In the genomic region with DNA sequence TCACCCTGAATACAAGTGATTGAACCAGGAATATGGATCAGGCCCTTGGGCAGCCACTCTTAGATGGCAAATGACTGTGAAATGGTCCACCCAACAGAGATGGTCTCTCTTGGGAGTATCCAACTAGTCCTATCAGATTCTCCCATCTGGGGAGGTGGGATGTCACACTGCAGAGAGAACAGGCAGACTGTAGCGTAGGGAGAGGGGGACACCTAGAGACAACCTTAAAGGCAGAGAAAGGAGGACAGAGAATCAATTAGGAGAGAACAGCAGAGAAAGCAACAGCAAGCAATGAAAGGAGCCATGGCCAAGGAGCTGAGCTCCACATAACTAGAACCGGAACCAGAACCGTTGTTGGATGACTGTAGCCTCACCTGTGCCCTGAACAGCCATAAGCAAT, we compare ENCODE assay signal across 23 cellular contexts. TPM values are rescaled to one million over a fixed set of nuclear protein-coding genes. Genes with fewer than 3 reads are reported as not detected.
A peak's percentile ranks its signal among the peaks of the same experiment; 100 is the strongest.
DNase-seq lines count a peak whose midpoint lies in the region; ATAC-seq, FAIRE-seq and TF ChIP-seq lines count a peak whose summit lies in the region.
"Had no signal": no experiment of that assay in that cellular context is flagged by ENCODE, and none has a peak within 500 bp of the region (broad histone marks: within the 10 kb centered on the region; RNA-seq: fewer than 3 reads in every experiment).

No MANE protein-coding gene starts in this region.

- H3K79me2 ChIP-seq in endothelial cell of umbilical vein (ENCODE audit: control insufficient read depth, insufficient read depth, low read length), result no peaks in the 10 kb centered on the region

- no peak overlapping the region for H3K4me3 Mint-ChIP-seq in Caco-2 (ENCODE audit: unreplicated experiment)
- no peak overlapping the region for H3K4me3 Mint-ChIP-seq in effector memory CD8-positive, alpha-beta T cell
- H3K4me3 Mint-ChIP-seq: activated CD4-positive, alpha-beta memory T cell treated with anti-CD3 and anti-CD28 coated beads, Interleukin-2, amount 10 ng/mL, durations not matched to agents 7 days and 5 days; natural killer cell had no signal

- FAIRE-seq in endothelial cell of umbilical vein (lab: Jason Lieb, UNC), result no peak
- FAIRE-seq: GM18507, pancreas had no signal

- H3K27ac ChIP-seq in SJSA1 (peak overlapping the region; percentile 83), endothelial cell of umbilical vein (ENCODE audit: insufficient read depth, low read depth, low read length) (peak overlapping the region; percentile 78), psoas muscle (peak overlapping the region; percentile 53)
- H3K27ac ChIP-seq: cardiac muscle cell, KMS-11, vagina had no signal

- peak overlapping the region; percentile 79 for H3K9ac ChIP-seq in endothelial cell of umbilical vein (replicated peaks; ENCODE audit: extremely low read depth, insufficient read depth, low read length)
- H3K9ac ChIP-seq: KMS-11 had no signal

- POLR2A ChIA-PET in Caco-2 (lab: Charles Lee), result no interaction called here
- POLR2A ChIA-PET in endothelial cell of umbilical vein (lab: Charles Lee), result no interaction called here

- H3K36me3 ChIP-seq in Caco-2 (ENCODE audit: control insufficient read depth, insufficient read depth, low read length) (no peaks in the 10 kb centered on the region), SJSA1 (no peaks in the 10 kb centered on the region), endothelial cell of umbilical vein (ENCODE audit: control insufficient read depth in 2 of 2, extremely low read depth in 1 of 2, insufficient read depth in 2 of 2, low read length in 2 of 2) (no peaks in the 10 kb centered on the region), psoas muscle (ENCODE audit: insufficient read depth in 1 of 2, low read depth in 1 of 2) (no peaks in the 10 kb centered on the region)
- H3K36me3 ChIP-seq: cardiac muscle cell, HAP-1, pancreas, vagina had no signal

- no peak for TF ChIP-seq POLR2A in endothelial cell of umbilical vein (IDR thresholded peaks at IDR 0.05; ENCODE audit: low read depth, low read length)

- H3K27me3 Mint-ChIP-seq in Caco-2 (ENCODE audit: insufficient read depth, unreplicated experiment), result no peaks in the 10 kb centered on the region
- no peaks in the 10 kb centered on the region for H3K27me3 Mint-ChIP-seq in effector memory CD8-positive, alpha-beta T cell

- peak overlapping the region; percentile 73 for H3K4me2 ChIP-seq in endothelial cell of umbilical vein (ENCODE audit: insufficient read depth, low read length)
- H3K4me2 ChIP-seq: KMS-11 had no signal

- intact Hi-C loops in Caco-2 (cut with micrococcal nuclease; ENCODE audit: unreplicated experiment) (loop anchor here (1.0 to 10.0 kb wide), 2 partner anchors 130 to 154 kb away; partner anchors contain the start of gene GPRC5B), endothelial cell of umbilical vein (cut with micrococcal nuclease) (no loop called here), psoas muscle (cut with DNase I) (loop anchor here in 1 of 2 donors (10.0 kb wide), 1 partner anchor 50 kb away; no protein-coding TSS in a partner anchor)

- ATAC-seq in psoas muscle, result no peak
- no peak for ATAC-seq in effector memory CD8-positive, alpha-beta T cell (replicated peaks)
- ATAC-seq in GM18511 (IDR thresholded peaks at IDR 0.05; ENCODE audit: unreplicated experiment), result no peak
- ATAC-seq: natural killer cell had no signal

- H3K4me1 ChIP-seq in Caco-2 (peaks cover 37% of the 10 kb centered on the region), SJSA1 (replicated peaks) (peaks cover 52% of the 10 kb centered on the region), endothelial cell of umbilical vein (ENCODE audit: control insufficient read depth, extremely low read depth, insufficient read depth, low read length) (peaks cover 29% of the 10 kb centered on the region), psoas muscle (peaks cover 13% of the 10 kb centered on the region)

- no peak overlapping the region for H3K4me3 ChIP-seq in Caco-2 (ENCODE audit: low read depth, low read length)
- no peak overlapping the region for H3K4me3 ChIP-seq in SJSA1
- no peak overlapping the region for H3K4me3 ChIP-seq in endothelial cell of umbilical vein (replicated peaks in 1 of 3; ENCODE audit: insufficient read depth in 1 of 3, low read depth in 1 of 3, low read length in 3 of 3)
- no peak overlapping the region for H3K4me3 ChIP-seq in psoas muscle
- H3K4me3 ChIP-seq: cardiac muscle cell, HAP-1, pancreas, vagina had no signal

- peak in 1 of 2 experiments; percentile 1 for TF ChIP-seq CTCF in Caco-2 (IDR thresholded peaks at IDR 0.05; ENCODE audit: insufficient read depth in 1 of 2, low read depth in 1 of 2, low read length in 1 of 2, severe bottlenecking in 1 of 2, unreplicated experiment in 1 of 2)
- TF ChIP-seq CTCF in endothelial cell of umbilical vein (IDR thresholded peaks at IDR 0.05; ENCODE audit: extremely low read depth in 1 of 2, insufficient read depth in 1 of 2, low read depth in 1 of 2, low read length in 2 of 2), result no peak
- TF ChIP-seq CTCF in psoas muscle (IDR thresholded peaks at IDR 0.05), result no peak

- no peaks in the 10 kb centered on the region for H4K20me1 ChIP-seq in endothelial cell of umbilical vein (replicated peaks; ENCODE audit: control insufficient read depth, extremely low read depth, insufficient read depth, low read length)

- peaks cover 7% of the 10 kb centered on the region for H3K4me1 Mint-ChIP-seq in Caco-2 (ENCODE audit: low read depth, unreplicated experiment)
- H3K4me1 Mint-ChIP-seq in effector memory CD8-positive, alpha-beta T cell (ENCODE audit: low read depth in 2 of 2), result no peaks in the 10 kb centered on the region
- H3K4me1 Mint-ChIP-seq: activated CD4-positive, alpha-beta memory T cell treated with anti-CD3 and anti-CD28 coated beads, Interleukin-2, amount 10 ng/mL, durations not matched to agents 7 days and 5 days; natural killer cell had no signal

- H3K27me3 ChIP-seq in Caco-2 (replicated peaks; ENCODE audit: control insufficient read depth, insufficient read depth, low read length) (no peaks in the 10 kb centered on the region), SJSA1 (replicated peaks) (no peaks in the 10 kb centered on the region), endothelial cell of umbilical vein (ENCODE audit: control insufficient read depth in 2 of 2, insufficient read depth in 2 of 2, low read length in 2 of 2) (no peaks in the 10 kb centered on the region), psoas muscle (ENCODE audit: insufficient read depth in 3 of 3, low read length in 2 of 3) (no peaks in the 10 kb centered on the region)
- H3K27me3 ChIP-seq: cardiac muscle cell, pancreas, vagina had no signal

- BruUV-seq in Caco-2 (replicated peaks; lab: Mats Ljungman, UMichigan), result no TSS peak
- BruUV-seq in endothelial cell of umbilical vein (replicated peaks; lab: Mats Ljungman, UMichigan), result no TSS peak

- peak overlapping the region; percentile 70 for H2AFZ ChIP-seq in endothelial cell of umbilical vein (ENCODE audit: low read depth, low read length)

- no peak for DNase-seq in Caco-2
- DNase-seq in SJSA1 (ENCODE audit: low read depth in 1 of 2, low spot score in 2 of 2), result no peak
- no peak for DNase-seq in endothelial cell of umbilical vein (ENCODE audit: low read depth, low spot score)
- DNase-seq in psoas muscle, result no peak
- no peak for DNase-seq in NCI-H128 (lab: John Stamatoyannopoulos, UW; ENCODE audit: unreplicated experiment)
- no peak for DNase-seq in effector memory CD8-positive, alpha-beta T cell
- no peak for DNase-seq in NCI-H510A (lab: John Stamatoyannopoulos, UW)
- DNase-seq: activated CD4-positive, alpha-beta memory T cell treated with anti-CD3 and anti-CD28 coated beads, Interleukin-2, amount 10 ng/mL, durations not matched to agents 7 days and 5 days; activated CD4-positive, CD25-positive, alpha-beta regulatory T cell; DMS 273 treated with DMSO at 0.1 percent for 48 hours; erythroblast; foreskin melanocyte; kidney glomerular epithelial cell; natural killer cell; NCI-H526; pancreas; T-helper 9 cell had no signal

- no peaks in the 10 kb centered on the region for H3K9me3 Mint-ChIP-seq in Caco-2 (ENCODE audit: unreplicated experiment)
- H3K9me3 Mint-ChIP-seq in effector memory CD8-positive, alpha-beta T cell, result no peaks in the 10 kb centered on the region
- H3K9me3 Mint-ChIP-seq: activated CD4-positive, alpha-beta memory T cell treated with anti-CD3 and anti-CD28 coated beads, Interleukin-2, amount 10 ng/mL, durations not matched to agents 7 days and 5 days; natural killer cell had no signal

- dilution Hi-C loops in endothelial cell of umbilical vein (cut with MboI; ENCODE audit: extremely low pct_ligation_motif_present, low sequenced_read_pairs), result no loop called here

- CTCF ChIA-PET in Caco-2 (lab: Charles Lee), result no interaction called here
- CTCF ChIA-PET in endothelial cell of umbilical vein (lab: Charles Lee), result interaction anchor here (1.9 to 2.2 kb wide), 2 partner anchors 11 to 17 kb away, joined by 4 to 9 read pairs; no protein-coding TSS in a partner anchor

- H3K27ac Mint-ChIP-seq in Caco-2 (ENCODE audit: unreplicated experiment), result peak overlapping the region; percentile 68
- H3K27ac Mint-ChIP-seq in effector memory CD8-positive, alpha-beta T cell, result peak overlapping the region in 1 of 2 donors; percentile 44
- H3K27ac Mint-ChIP-seq: activated CD4-positive, alpha-beta memory T cell treated with anti-CD3 and anti-CD28 coated beads, Interleukin-2, amount 10 ng/mL, durations not matched to agents 7 days and 5 days; natural killer cell had no signal

- no peaks in the 10 kb centered on the region for H3K9me1 ChIP-seq in endothelial cell of umbilical vein (replicated peaks; ENCODE audit: control insufficient read depth, extremely low read depth, insufficient read depth, low read length)

- no peaks in the 10 kb centered on the region for H3K9me3 ChIP-seq in Caco-2
- no peaks in the 10 kb centered on the region for H3K9me3 ChIP-seq in SJSA1 (replicated peaks)
- H3K9me3 ChIP-seq in endothelial cell of umbilical vein (replicated peaks; ENCODE audit: control insufficient read depth, insufficient read depth, low read length), result no peaks in the 10 kb centered on the region
- H3K9me3 ChIP-seq in psoas muscle, result no peaks in the 10 kb centered on the region
- H3K9me3 ChIP-seq: HAP-1, pancreas, vagina had no signal

- no peaks in the 10 kb centered on the region for H3K36me3 Mint-ChIP-seq in Caco-2 (ENCODE audit: insufficient read depth, unreplicated experiment)
- peaks cover 3% of the 10 kb centered on the region for H3K36me3 Mint-ChIP-seq in effector memory CD8-positive, alpha-beta T cell (ENCODE audit: insufficient read depth)
- H3K36me3 Mint-ChIP-seq: natural killer cell had no signal

- 94 to 97% (median 94%) methylated on average over 3 of the region's 3 CpGs for WGBS in psoas muscle, 3 donors

RNA-seq across cellular contexts. Expression of gene IQCK, which starts 37.2 kb away (rescaled TPM):
- total RNA-seq in Caco-2 (2022) (1.7 and 2.0 TPM in 2 replicates), endothelial cell of umbilical vein (13.2 and 17.2 TPM in 2 replicates), psoas muscle (1 to 10 TPM; 4.3 to 9.9 (median 7.3) TPM)
- 1.8 and 10.5 TPM in 2 replicates for total RNA-seq in SJSA1 (2014; rRNA removed; shearing (Covaris generic))
- polyA plus RNA-seq in endothelial cell of umbilical vein (13.9 and 18.1 TPM in 2 replicates), psoas muscle (1 to 10 TPM; 4.9 to 8.8 (median 6.3) TPM)
- polyA plus RNA-seq in endothelial cell of umbilical vein (2011; cell fraction: cytosol; rRNA removed), result 11.7 and 12.2 TPM in 2 replicates
- 18.9 and 25.5 TPM in 2 replicates for polyA plus RNA-seq in endothelial cell of umbilical vein (2011; cell fraction: nucleus; rRNA removed)
- 6.4 and 8.9 TPM in 2 replicates for polyA plus RNA-seq in endothelial cell of umbilical vein (2012)
- polyA minus RNA-seq in endothelial cell of umbilical vein, result 14.0 and 20.9 TPM in 2 replicates
- 3.5 TPM for polyA minus RNA-seq in endothelial cell of umbilical vein (2011; cell fraction: cytosol; rRNA and poly(A)+ RNA removed)
- polyA minus RNA-seq in endothelial cell of umbilical vein (2011; cell fraction: nucleus; rRNA and poly(A)+ RNA removed), result 23.5 and 24.4 TPM in 2 replicates

RNA-seq across cellular contexts. Expression of gene KNOP1, which starts 37.2 kb away (rescaled TPM):
- total RNA-seq in Caco-2 (2022) (29.3 and 31.4 TPM in 2 replicates), endothelial cell of umbilical vein (33.5 and 43.2 TPM in 2 replicates), psoas muscle (1 to 10 TPM; 5.9 to 9.7 (median 8.4) TPM)
- 23.1 and 46.2 TPM in 2 replicates for total RNA-seq in SJSA1 (2014; rRNA removed; shearing (Covaris generic))
- polyA plus RNA-seq in endothelial cell of umbilical vein (5.1 and 6.7 TPM in 2 replicates), psoas muscle (10 to 100 TPM in 2 of 3 donors, 1 to 10 TPM in 1; 9.5 to 14.7 (median 11.6) TPM)
- 9.6 and 10.1 TPM in 2 replicates for polyA plus RNA-seq in endothelial cell of umbilical vein (2011; cell fraction: cytosol; rRNA removed)
- 8.4 and 11.4 TPM in 2 replicates for polyA plus RNA-seq in endothelial cell of umbilical vein (2011; cell fraction: nucleus; rRNA removed)
- 37.5 and 40.3 TPM in 2 replicates for polyA plus RNA-seq in endothelial cell of umbilical vein (2012)
- polyA minus RNA-seq in endothelial cell of umbilical vein, result 12.3 and 15.8 TPM in 2 replicates
- polyA minus RNA-seq in endothelial cell of umbilical vein (2011; cell fraction: cytosol; rRNA and poly(A)+ RNA removed), result 10.2 TPM
- polyA minus RNA-seq in endothelial cell of umbilical vein (2011; cell fraction: nucleus; rRNA and poly(A)+ RNA removed), result 12.0 and 15.4 TPM in 2 replicates
